21 cellular contexts compared by ENCODE assay signal in the genomic region with DNA sequence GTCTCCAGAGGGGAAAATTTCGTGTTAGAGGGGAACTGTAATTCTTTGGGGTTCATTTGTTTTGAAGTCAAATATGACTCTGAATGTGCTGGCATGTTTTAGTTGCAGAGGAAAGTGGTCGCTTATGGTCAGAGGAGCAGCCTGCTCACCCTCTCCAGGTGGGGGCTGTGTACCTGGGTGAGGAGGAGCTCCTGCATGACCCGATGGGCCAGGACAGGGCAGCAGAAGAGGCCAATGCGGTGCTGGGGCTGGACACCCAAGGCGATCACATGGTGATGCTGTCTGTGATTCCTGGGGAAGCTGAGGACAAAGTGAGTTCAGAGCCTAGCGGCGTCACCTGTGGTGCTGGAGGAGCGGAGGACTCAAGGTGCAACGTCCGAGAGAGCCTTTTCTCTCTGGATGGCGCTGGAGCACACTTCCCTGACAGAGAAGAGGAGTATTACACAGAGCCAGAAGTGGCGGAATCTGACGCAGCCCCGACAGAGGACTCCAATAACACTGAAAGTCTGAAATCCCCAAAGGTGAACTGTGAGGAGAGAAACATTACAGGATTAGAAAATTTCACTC. TPM values are rescaled to one million over a fixed set of nuclear protein-coding genes. Genes with fewer than 3 reads are reported as not detected.
DNase-seq lines count a peak whose midpoint lies in the region; ATAC-seq, FAIRE-seq and TF ChIP-seq lines count a peak whose summit lies in the region.
"Had no signal": no experiment of that assay in that cellular context is flagged by ENCODE, and none has a peak within 500 bp of the region (broad histone marks: within the 10 kb centered on the region; RNA-seq: fewer than 3 reads in every experiment).

No MANE protein-coding gene starts in this region.

- no peak overlapping the region for H3K4me3 ChIP-seq in CD4-positive, CD25-positive, alpha-beta regulatory T cell (ENCODE audit: low read depth, low read length)
- H3K4me3 ChIP-seq in GM23338 (no peak overlapping the region), GM12878 (no peak overlapping the region), neural progenitor cell (no peak overlapping the region), pancreas (no peak overlapping the region)
- H3K4me3 ChIP-seq: BLaER1 treated with 17β-estradiol and CSF1 and Interleukin-3, amounts not matched to agents 10 nM and 100 nM; MG63; Peyer's patch had no signal

- H3K9ac ChIP-seq in GM12878 (ENCODE audit: control insufficient read depth, insufficient read depth, low read length) = no peak overlapping the region
- no peak overlapping the region for H3K9ac ChIP-seq in neural progenitor cell
- H3K9ac ChIP-seq: BLaER1 treated with 17β-estradiol and CSF1 and Interleukin-3, amounts not matched to agents 10 nM and 100 nM had no signal

- intact Hi-C loops in GM12878 (cut with micrococcal nuclease; ENCODE audit: unreplicated experiment) = no loop called here
- intact Hi-C loops in pancreas (cut with DNase I) = no loop called here
- intact Hi-C loops in CD4-positive, alpha-beta T cell (cut with DNase I, micrococcal nuclease) = no loop called here

- TF ChIP-seq EP300 in GM12878 (IDR thresholded peaks at IDR 0.05; ENCODE audit: borderline replicate concordance in 1 of 2, control insufficient read depth in 1 of 2, low read depth in 2 of 2, low read length in 2 of 2) = no peak

- no peaks in the 10 kb centered on the region for H3K27me3 ChIP-seq in CD4-positive, CD25-positive, alpha-beta regulatory T cell (ENCODE audit: control insufficient read depth, insufficient read depth, low read length)
- H3K27me3 ChIP-seq in GM23338 (ENCODE audit: insufficient read depth) = no peaks in the 10 kb centered on the region
- no peaks in the 10 kb centered on the region for H3K27me3 ChIP-seq in GM12878 (replicated peaks in 1 of 2; ENCODE audit: control insufficient read depth in 2 of 2, insufficient read depth in 2 of 2, low read length in 1 of 2)
- H3K27me3 ChIP-seq in neural progenitor cell = no peaks in the 10 kb centered on the region
- H3K27me3 ChIP-seq in pancreas = no peaks in the 10 kb centered on the region
- no peaks in the 10 kb centered on the region for H3K27me3 ChIP-seq in CD4-positive, alpha-beta T cell (ENCODE audit: control insufficient read depth, insufficient read depth, low read length)
- H3K27me3 ChIP-seq: BLaER1 treated with 17β-estradiol and CSF1 and Interleukin-3, amounts not matched to agents 10 nM and 100 nM; MG63; Peyer's patch had no signal

- H3K36me3 ChIP-seq in CD4-positive, CD25-positive, alpha-beta regulatory T cell (ENCODE audit: control insufficient read depth, insufficient read depth, low read length) = peaks cover 38% of the 10 kb centered on the region
- H3K36me3 ChIP-seq in GM23338 (ENCODE audit: insufficient read depth) (peaks cover 4% of the 10 kb centered on the region; the same call in 1 of the 2 replicates), GM12878 (ENCODE audit: control insufficient read depth in 2 of 2, insufficient read depth in 2 of 2, low read length in 1 of 2) (peaks cover 9 to 13% of the 10 kb centered on the region in 2 experiments; a peak in 3 of 4 replicates), neural progenitor cell (no peaks in the 10 kb centered on the region), pancreas (no peaks in the 10 kb centered on the region)

- in situ Hi-C loops in GM12878 (cut with MboI) = no loop called here

- TSS peak; percentile 13 for BruUV-seq in GM12878 (replicated peaks; lab: Mats Ljungman, UMichigan)

- H3K79me2 ChIP-seq in GM23338 (replicated peaks; ENCODE audit: insufficient read depth) = peaks cover 9% of the 10 kb centered on the region; the same call in 1 of the 2 replicates
- H3K79me2 ChIP-seq in GM12878 (ENCODE audit: control insufficient read depth, insufficient read depth, low read length) = peaks cover 6% of the 10 kb centered on the region
- peaks cover 4% of the 10 kb centered on the region for H3K79me2 ChIP-seq in neural progenitor cell (ENCODE audit: low read depth)

- RAD21 ChIA-PET in GM12878 (lab: Charles Lee; ENCODE audit: unreplicated experiment) = no interaction called here

- ATAC-seq in CD4-positive, CD25-positive, alpha-beta regulatory T cell (ENCODE audit: low read depth in 2 of 2) = no peak
- ATAC-seq in GM23338 (peak; percentile 87), GM12878 (no peak), pancreas (no peak), GM21447 (IDR thresholded peaks at IDR 0.05; ENCODE audit: unreplicated experiment) (no peak)
- ATAC-seq in CD4-positive, alpha-beta T cell (ENCODE audit: poor library complexity) = no peak

- CTCF ChIA-PET in GM12878 (lab: Yijun Ruan, JAX) = no interaction called here
- CTCF ChIA-PET in CD4-positive, alpha-beta T cell (lab: Charles Lee) = interaction anchor here (0.9 kb wide), 1 partner anchor 17 kb away, joined by 5 read pairs; a partner anchor contains a TSS

- H3K27me3 Mint-ChIP-seq in CD4-positive, CD25-positive, alpha-beta regulatory T cell = no peaks in the 10 kb centered on the region
- peaks cover 6% of the 10 kb centered on the region for H3K27me3 Mint-ChIP-seq in GM23338 (ENCODE audit: insufficient read depth, low read depth, poor library complexity)
- no peaks in the 10 kb centered on the region for H3K27me3 Mint-ChIP-seq in neural progenitor cell (ENCODE audit: insufficient read depth, low read depth)
- H3K27me3 Mint-ChIP-seq in CD4-positive, alpha-beta T cell = no peaks in the 10 kb centered on the region

- H3K4me1 ChIP-seq in CD4-positive, CD25-positive, alpha-beta regulatory T cell (ENCODE audit: control insufficient read depth, insufficient read depth, low read length, poor library complexity, severe bottlenecking) = no peaks in the 10 kb centered on the region
- H3K4me1 ChIP-seq in GM23338 (ENCODE audit: insufficient read depth) (no peaks in the 10 kb centered on the region), GM12878 (ENCODE audit: control insufficient read depth, insufficient read depth, low read length) (peaks cover 7% of the 10 kb centered on the region), neural progenitor cell (no peaks in the 10 kb centered on the region), pancreas (no peaks in the 10 kb centered on the region)
- H3K4me1 ChIP-seq: BLaER1 treated with 17β-estradiol and CSF1 and Interleukin-3, amounts not matched to agents 10 nM and 100 nM; Peyer's patch had no signal

- FAIRE-seq in GM12878 (lab: Jason Lieb, UNC) (no peak), pancreas (lab: Jason Lieb, UNC) (no peak)
- FAIRE-seq: G401.6, HTR-8/SVneo had no signal

- no peaks in the 10 kb centered on the region for H3K9me3 Mint-ChIP-seq in CD4-positive, CD25-positive, alpha-beta regulatory T cell
- H3K9me3 Mint-ChIP-seq in GM23338 (peaks cover 4% of the 10 kb centered on the region; the same call in 2 of the 3 replicates), neural progenitor cell (peaks cover 11% of the 10 kb centered on the region)
- no peaks in the 10 kb centered on the region for H3K9me3 Mint-ChIP-seq in CD4-positive, alpha-beta T cell

- H3K27ac ChIP-seq in CD4-positive, CD25-positive, alpha-beta regulatory T cell (ENCODE audit: insufficient read depth, low read length, poor library complexity, severe bottlenecking) = no peak overlapping the region
- H3K27ac ChIP-seq in GM23338 (ENCODE audit: low read depth) (no peak overlapping the region), GM12878 (ENCODE audit: control insufficient read depth, insufficient read depth) (no peak overlapping the region), neural progenitor cell (no peak overlapping the region), pancreas (no peak overlapping the region)
- H3K27ac ChIP-seq in CD4-positive, alpha-beta T cell (ENCODE audit: low read depth, low read length) = no peak overlapping the region
- H3K27ac ChIP-seq: BLaER1 treated with 17β-estradiol and CSF1 and Interleukin-3, amounts not matched to agents 10 nM and 100 nM; Peyer's patch had no signal

- no peaks in the 10 kb centered on the region for H3K9me3 ChIP-seq in CD4-positive, CD25-positive, alpha-beta regulatory T cell (ENCODE audit: control insufficient read depth in 2 of 2, low read length in 2 of 2)
- H3K9me3 ChIP-seq in GM12878 (replicated peaks; ENCODE audit: control insufficient read depth, insufficient read depth, low read length) = peaks cover 2% of the 10 kb centered on the region
- no peaks in the 10 kb centered on the region for H3K9me3 ChIP-seq in neural progenitor cell (ENCODE audit: low read depth)
- no peaks in the 10 kb centered on the region for H3K9me3 ChIP-seq in pancreas
- no peaks in the 10 kb centered on the region for H3K9me3 ChIP-seq in CD4-positive, alpha-beta T cell (ENCODE audit: control insufficient read depth, low read length)
- H3K9me3 ChIP-seq: Peyer's patch had no signal

- peaks cover 28% of the 10 kb centered on the region for H3K36me3 Mint-ChIP-seq in CD4-positive, CD25-positive, alpha-beta regulatory T cell
- H3K36me3 Mint-ChIP-seq in GM23338 (ENCODE audit: low read depth) = peaks cover 15% of the 10 kb centered on the region; the same call in 2 of the 3 replicates
- H3K36me3 Mint-ChIP-seq in neural progenitor cell = peaks cover 35% of the 10 kb centered on the region
- peaks cover 62% of the 10 kb centered on the region for H3K36me3 Mint-ChIP-seq in CD4-positive, alpha-beta T cell (ENCODE audit: low read depth)

- SMC1A ChIA-PET in GM12878 (lab: Charles Lee; ENCODE audit: uncharacterized antibody, unreplicated experiment) = no interaction called here

- TF ChIP-seq CTCF in GM23338 (conservative IDR thresholded peaks at IDR 0.05; ENCODE audit: low read depth in 2 of 2) (peak in 1 of 2 experiments; percentile 20; a peak in 1 of 4 replicates), GM12878 (IDR thresholded peaks at IDR 0.05 in 2 of 3, conservative IDR thresholded peaks at IDR 0.05 in 1 of 3; ENCODE audit: control insufficient read depth in 2 of 3, extremely low read depth in 1 of 3, insufficient read depth in 1 of 3, low read depth in 3 of 3, low read length in 3 of 3) (no peak), neural progenitor cell (IDR thresholded peaks at IDR 0.05) (no peak), pancreas (IDR thresholded peaks at IDR 0.05) (no peak)
- TF ChIP-seq CTCF in CD4-positive, alpha-beta T cell (IDR thresholded peaks at IDR 0.05) = no peak

- H3K4me2 ChIP-seq in GM23338 = no peak overlapping the region
- H3K4me2 ChIP-seq in GM12878 (ENCODE audit: control insufficient read depth, insufficient read depth) = no peak overlapping the region
- H3K4me2 ChIP-seq in neural progenitor cell = no peak overlapping the region
- H3K4me2 ChIP-seq: BLaER1 treated with 17β-estradiol and CSF1 and Interleukin-3, amounts not matched to agents 10 nM and 100 nM had no signal

- H2AFZ ChIP-seq in GM23338 (no peak overlapping the region), GM12878 (ENCODE audit: control insufficient read depth, low read depth, low read length) (no peak overlapping the region), neural progenitor cell (replicated peaks) (no peak overlapping the region)

- H3K27ac Mint-ChIP-seq in CD4-positive, CD25-positive, alpha-beta regulatory T cell = peak overlapping the region in 2 of 3 donors; percentile 11 to 29
- H3K27ac Mint-ChIP-seq in GM23338 (peak overlapping the region; percentile 73; the same call in 1 of the 2 replicates), neural progenitor cell (peak overlapping the region; percentile 4)
- no peak overlapping the region for H3K27ac Mint-ChIP-seq in CD4-positive, alpha-beta T cell

- no peak for DNase-seq in CD4-positive, CD25-positive, alpha-beta regulatory T cell
- DNase-seq in GM23338 (ENCODE audit: low spot score) (peak; percentile 46), GM12878 (ENCODE audit: low read depth, low spot score) (no peak), neural progenitor cell (ENCODE audit: low spot score) (no peak), pancreas (no peak)
- DNase-seq in CD4-positive, alpha-beta T cell = no peak
- DNase-seq: DND-41, IMR-90, Kasumi-1, MG63, NCI-H1048, NCI-H1436, NCI-H2081, NCI-H2171 treated with DMSO at 0.1 percent for 48 hours, NCI-H446 treated with DMSO at 0.1 percent for 48 hours, NCI-H69, Peyer's patch had no signal

- no peak for TF ChIP-seq RAD21 in GM12878 (IDR thresholded peaks at IDR 0.05; ENCODE audit: insufficient read depth, low read depth, low read length)

- H3F3A ChIP-seq in GM23338 (replicated peaks; ENCODE audit: low read depth) = no peaks in the 10 kb centered on the region
- no peaks in the 10 kb centered on the region for H3F3A ChIP-seq in neural progenitor cell (ENCODE audit: low read depth)

- TF ChIP-seq POLR2A in GM12878 (IDR thresholded peaks at IDR 0.05; ENCODE audit: low read depth, low read length) = no peak

- POLR2A ChIA-PET in GM12878 (lab: Charles Lee) = interaction anchor here (1.0 kb wide), 1 partner anchor 36 kb away, joined by 3 read pairs; no protein-coding TSS in a partner anchor
- POLR2A ChIA-PET in CD4-positive, alpha-beta T cell (lab: Charles Lee) = no interaction called here

- H3K4me3 Mint-ChIP-seq in CD4-positive, CD25-positive, alpha-beta regulatory T cell = peak overlapping the region in 1 of 4 donors; percentile 10
- H3K4me3 Mint-ChIP-seq in GM23338 = no peak overlapping the region
- H3K4me3 Mint-ChIP-seq in neural progenitor cell = no peak overlapping the region
- H3K4me3 Mint-ChIP-seq in CD4-positive, alpha-beta T cell = no peak overlapping the region

- H4K20me1 ChIP-seq in GM23338 (replicated peaks; ENCODE audit: insufficient read depth) (0 out of 2 replicates have a peak, but pooled peaks cover 6% of the 10 kb centered on the region), GM12878 (ENCODE audit: control insufficient read depth, insufficient read depth) (no peaks in the 10 kb centered on the region), neural progenitor cell (ENCODE audit: low read depth) (peaks cover 3% of the 10 kb centered on the region)

- peaks cover 9 to 29% (median 17%) of the 10 kb centered on the region in 4 donors for H3K4me1 Mint-ChIP-seq in CD4-positive, CD25-positive, alpha-beta regulatory T cell
- H3K4me1 Mint-ChIP-seq in GM23338 (no peaks in the 10 kb centered on the region), neural progenitor cell (no peaks in the 10 kb centered on the region)
- H3K4me1 Mint-ChIP-seq in CD4-positive, alpha-beta T cell (ENCODE audit: low read depth) = no peaks in the 10 kb centered on the region

- no peaks in the 10 kb centered on the region for H3K9me2 ChIP-seq in GM23338 (ENCODE audit: insufficient read depth)

- 93% methylated on average over 14 of the region's 14 CpGs for WGBS in GM12878 (ENCODE audit: insufficient coverage, insufficient replicate concordance, low lambda C conversion rate, missing lambda C conversion rate)
- 88 to 92% methylated on average over 14 of the region's 14 CpGs for WGBS in pancreas, 2 donors

RNA-seq across cellular contexts. Expression of a gene that starts 13.5 kb away (rescaled TPM):
- total RNA-seq in CD4-positive, CD25-positive, alpha-beta regulatory T cell = 33.9 TPM
- 10 to 100 TPM; 15.4 to 23.1 (median 17.2) TPM for polyA plus RNA-seq in CD4-positive, CD25-positive, alpha-beta regulatory T cell
- 24.4 and 30.7 TPM in 2 replicates for total RNA-seq in GM23338 (2014; rRNA removed; shearing (Covaris generic))
- polyA plus RNA-seq in GM23338 (2016; fragmentation: Nextera tagmentation; extraction: Ambion mirVana) (26.5 and 28.5 TPM in 2 replicates), GM12878 (2011; rRNA removed) (35.5 and 49.9 TPM in 2 replicates), GM12878 (2014; fragmentation: Illumina TruSeq; extraction: Trizol) (33.4 and 40.0 TPM in 2 replicates), GM12878 (2014; fragmentation: Nextera tagmentation; extraction: Ambion mirVana) (10 to 100 TPM in 1 of 2 experiments, 1 to 10 TPM in 1; 8.1 to 17.9 TPM), GM12878 (2014; rRNA removed) (45.6 and 60.6 TPM in 2 replicates), GM12878 (2016; fragmentation: Nextera tagmentation; extraction: Ambion mirVana) (10 to 100 TPM; 45.8 to 47.1 TPM), pancreas (10 to 100 TPM; 34.1 to 61.5 TPM)
- total RNA-seq in GM12878 (2013; cell fraction: nucleolus; rRNA removed) = 51.0 and 53.7 TPM in 2 replicates
- total RNA-seq in GM12878 (2014; rRNA removed) (27.4 and 31.3 TPM in 2 replicates), GM12878 (2014; rRNA removed; fragmentation: Illumina TruSeq; extraction: Trizol) (52.1 and 53.0 TPM in 2 replicates), GM12878 (2021) (39.3 and 40.7 TPM in 2 replicates), neural progenitor cell (ENCODE audit: low replicate concordance) (36.6 and 52.2 TPM in 2 replicates), pancreas (10 to 100 TPM; 26.2 to 35.1 (median 31.4) TPM)
- polyA plus RNA-seq in GM12878 (2011; ENCODE audit: low read depth) = 22.9 TPM
- 37.2 and 64.1 TPM in 2 replicates for polyA plus RNA-seq in GM12878 (2011; cell fraction: cytosol; rRNA removed)
- 20.7 and 27.2 TPM in 2 replicates for polyA plus RNA-seq in GM12878 (2011; cell fraction: nucleus; rRNA removed)
- 28.2 and 36.9 TPM in 2 replicates for polyA plus RNA-seq in GM12878 (2012)
- polyA minus RNA-seq in GM12878 (2011; rRNA and poly(A)+ RNA removed) = 39.1 and 48.5 TPM in 2 replicates
- polyA minus RNA-seq in GM12878 (2011; cell fraction: cytosol; rRNA and poly(A)+ RNA removed) = 11.3 and 12.7 TPM in 2 replicates
- polyA minus RNA-seq in GM12878 (2011; cell fraction: nucleus; rRNA and poly(A)+ RNA removed) = 4.5 and 9.9 TPM in 2 replicates
- total RNA-seq in CD4-positive, alpha-beta T cell = 10 to 100 TPM; 19.6 to 20.0 TPM

RNA-seq across cellular contexts. Expression of a gene that starts 17.3 kb away (rescaled TPM):
- total RNA-seq in CD4-positive, CD25-positive, alpha-beta regulatory T cell = 10.6 TPM
- polyA plus RNA-seq in CD4-positive, CD25-positive, alpha-beta regulatory T cell = 10 to 100 TPM; 10.3 to 12.5 (median 11.5) TPM
- total RNA-seq in GM23338 (2014; rRNA removed; shearing (Covaris generic)) = 8.3 and 8.7 TPM in 2 replicates
- polyA plus RNA-seq in GM23338 (2016; fragmentation: Nextera tagmentation; extraction: Ambion mirVana) (16.0 and 18.8 TPM in 2 replicates), GM12878 (2011; rRNA removed) (6.8 and 8.3 TPM in 2 replicates), GM12878 (2014; fragmentation: Illumina TruSeq; extraction: Trizol) (5.4 and 7.0 TPM in 2 replicates), GM12878 (2014; fragmentation: Nextera tagmentation; extraction: Ambion mirVana) (1 to 10 TPM; 6.7 to 7.0 TPM), GM12878 (2014; rRNA removed) (4.3 and 6.5 TPM in 2 replicates), GM12878 (2016; fragmentation: Nextera tagmentation; extraction: Ambion mirVana) (10 to 100 TPM; 10.8 to 13.6 TPM), pancreas (1 to 10 TPM; 5.0 to 6.0 TPM)
- 5.3 and 9.1 TPM in 2 replicates for total RNA-seq in GM12878 (2013; cell fraction: nucleolus; rRNA removed)
- total RNA-seq in GM12878 (2014; rRNA removed) (6.6 and 7.5 TPM in 2 replicates), GM12878 (2014; rRNA removed; fragmentation: Illumina TruSeq; extraction: Trizol) (4.8 and 5.7 TPM in 2 replicates), GM12878 (2021) (6.0 and 7.4 TPM in 2 replicates), neural progenitor cell (ENCODE audit: low replicate concordance) (2.2 and 5.0 TPM in 2 replicates), pancreas (1 to 10 TPM; 6.5 to 9.1 (median 7.5) TPM)
- polyA plus RNA-seq in GM12878 (2011; ENCODE audit: low read depth) = 3.2 TPM
- 4.1 and 4.8 TPM in 2 replicates for polyA plus RNA-seq in GM12878 (2011; cell fraction: cytosol; rRNA removed)
- polyA plus RNA-seq in GM12878 (2011; cell fraction: nucleus; rRNA removed) = 2.6 and 3.7 TPM in 2 replicates
- 4.5 and 4.6 TPM in 2 replicates for polyA plus RNA-seq in GM12878 (2012)
- polyA minus RNA-seq in GM12878 (2011; rRNA and poly(A)+ RNA removed) = 2.3 and 2.8 TPM in 2 replicates
- 1.7 and 2.7 TPM in 2 replicates for polyA minus RNA-seq in GM12878 (2011; cell fraction: cytosol; rRNA and poly(A)+ RNA removed)
- polyA minus RNA-seq in GM12878 (2011; cell fraction: nucleus; rRNA and poly(A)+ RNA removed) = 1.6 and 2.7 TPM in 2 replicates
- total RNA-seq in CD4-positive, alpha-beta T cell = 1 to 10 TPM; 5.2 to 5.8 TPM

RNA-seq across cellular contexts. Expression of a gene that starts 41.9 kb away (rescaled TPM):
- 31.4 TPM for total RNA-seq in CD4-positive, CD25-positive, alpha-beta regulatory T cell
- polyA plus RNA-seq in CD4-positive, CD25-positive, alpha-beta regulatory T cell = 1 to 10 TPM; 6.5 to 7.4 (median 6.9) TPM
- 19.0 and 21.1 TPM in 2 replicates for total RNA-seq in GM23338 (2014; rRNA removed; shearing (Covaris generic))
- polyA plus RNA-seq in GM23338 (2016; fragmentation: Nextera tagmentation; extraction: Ambion mirVana) (14.2 and 14.6 TPM in 2 replicates), GM12878 (2011; rRNA removed) (26.8 and 37.7 TPM in 2 replicates), GM12878 (2014; fragmentation: Illumina TruSeq; extraction: Trizol) (16.5 and 21.6 TPM in 2 replicates), GM12878 (2014; fragmentation: Nextera tagmentation; extraction: Ambion mirVana) (1 to 10 TPM; 5.4 to 5.6 TPM), GM12878 (2014; rRNA removed) (18.2 and 23.1 TPM in 2 replicates), GM12878 (2016; fragmentation: Nextera tagmentation; extraction: Ambion mirVana) (10 to 100 TPM; 15.6 to 16.3 TPM), pancreas (10 to 100 TPM in 1 of 2 donors, 1 to 10 TPM in 1; 6.0 to 15.9 TPM)
- 56.4 and 64.1 TPM in 2 replicates for total RNA-seq in GM12878 (2013; cell fraction: nucleolus; rRNA removed)
- total RNA-seq in GM12878 (2014; rRNA removed) (12.9 and 14.6 TPM in 2 replicates), GM12878 (2014; rRNA removed; fragmentation: Illumina TruSeq; extraction: Trizol) (15.0 and 15.8 TPM in 2 replicates), GM12878 (2021) (12.8 and 15.6 TPM in 2 replicates), neural progenitor cell (ENCODE audit: low replicate concordance) (46.5 and 53.3 TPM in 2 replicates), pancreas (10 to 100 TPM in 5 of 6 donors, 1 to 10 TPM in 1; 7.7 to 17.2 (median 13.8) TPM)
- polyA plus RNA-seq in GM12878 (2011; ENCODE audit: low read depth) = 29.2 TPM
- polyA plus RNA-seq in GM12878 (2011; cell fraction: cytosol; rRNA removed) = 8.4 and 10.4 TPM in 2 replicates
- polyA plus RNA-seq in GM12878 (2011; cell fraction: nucleus; rRNA removed) = 19.6 and 23.2 TPM in 2 replicates
- 11.3 and 13.8 TPM in 2 replicates for polyA plus RNA-seq in GM12878 (2012)
- polyA minus RNA-seq in GM12878 (2011; rRNA and poly(A)+ RNA removed) = 21.7 and 25.1 TPM in 2 replicates
- 5.5 and 6.3 TPM in 2 replicates for polyA minus RNA-seq in GM12878 (2011; cell fraction: cytosol; rRNA and poly(A)+ RNA removed)
- 23.7 and 36.5 TPM in 2 replicates for polyA minus RNA-seq in GM12878 (2011; cell fraction: nucleus; rRNA and poly(A)+ RNA removed)
- 10 to 100 TPM; 34.6 to 36.5 TPM for total RNA-seq in CD4-positive, alpha-beta T cell
